8 cellular contexts compared by ENCODE assay signal in genomic region chr18:69636529-69637301, GRCh38.
A peak's percentile ranks its signal among the peaks of the same experiment; 100 is the strongest.
DNase-seq lines count a peak whose midpoint lies in the region; ATAC-seq, FAIRE-seq and TF ChIP-seq lines count a peak whose summit lies in the region.

No MANE protein-coding gene starts in this region.

- in situ Hi-C loops in GM12878 (cut with MboI) = loop anchor here (10.0 kb wide), 1 partner anchor 458 kb away; no protein-coding TSS in a partner anchor

- H3K4me3 ChIP-seq in GM12878 (no peak overlapping the region), upper lobe of right lung (no peak overlapping the region), adrenal gland (no peak overlapping the region)

- no peak overlapping the region for H2AFZ ChIP-seq in GM12878 (ENCODE audit: control insufficient read depth, low read depth, low read length)

- WGBS in GM12878 (ENCODE audit: insufficient coverage, insufficient replicate concordance, low lambda C conversion rate, missing lambda C conversion rate) = 23% methylated on average over 6 of the region's 6 CpGs
- 85 to 91% (median 89%) methylated on average over 6 of the region's 6 CpGs for WGBS in adrenal gland, 4 donors

- TF ChIP-seq POLR2A in GM12878 (IDR thresholded peaks at IDR 0.05; ENCODE audit: low read depth, low read length) = no peak
- TF ChIP-seq POLR2A in adrenal gland (IDR thresholded peaks at IDR 0.05) = no peak

- no peaks in the 10 kb centered on the region for H4K20me1 ChIP-seq in GM12878 (ENCODE audit: control insufficient read depth, insufficient read depth)

- TF ChIP-seq CTCF in GM12878 (IDR thresholded peaks at IDR 0.05 in 2 of 3, conservative IDR thresholded peaks at IDR 0.05 in 1 of 3; ENCODE audit: control insufficient read depth in 2 of 3, extremely low read depth in 1 of 3, insufficient read depth in 1 of 3, low read depth in 3 of 3, low read length in 3 of 3) (peak; percentile 41 to 48 (median 45)), upper lobe of right lung (IDR thresholded peaks at IDR 0.05) (peak; percentile 14), adrenal gland (IDR thresholded peaks at IDR 0.05) (no peak)

- intact Hi-C loops in GM12878 (cut with micrococcal nuclease; ENCODE audit: unreplicated experiment) (loop anchor here (2.0 to 10.0 kb wide), 3 partner anchors 436 to 818 kb away; no protein-coding TSS in a partner anchor), upper lobe of right lung (cut with DNase I) (no loop called here), adrenal gland (cut with DNase I) (no loop called here)

- H3K9ac ChIP-seq in GM12878 (ENCODE audit: control insufficient read depth, insufficient read depth, low read length) = no peak overlapping the region

- TF ChIP-seq RAD21 in GM12878 (IDR thresholded peaks at IDR 0.05; ENCODE audit: insufficient read depth, low read depth, low read length) = peak; percentile 80

- TF ChIP-seq EP300 in GM12878 (IDR thresholded peaks at IDR 0.05; ENCODE audit: borderline replicate concordance in 1 of 2, control insufficient read depth in 1 of 2, low read depth in 2 of 2, low read length in 2 of 2) = no peak

- no peaks in the 10 kb centered on the region for H3K4me1 ChIP-seq in GM12878 (ENCODE audit: control insufficient read depth, insufficient read depth, low read length)
- no peaks in the 10 kb centered on the region for H3K4me1 ChIP-seq in upper lobe of right lung
- no peaks in the 10 kb centered on the region for H3K4me1 ChIP-seq in adrenal gland (replicated peaks in 1 of 2)

- FAIRE-seq in GM12878 (lab: Jason Lieb, UNC) = no peak

- H3K27me3 ChIP-seq in GM12878 (replicated peaks in 1 of 2; ENCODE audit: control insufficient read depth in 2 of 2, insufficient read depth in 2 of 2, low read length in 1 of 2) = no peaks in the 10 kb centered on the region
- H3K27me3 ChIP-seq in upper lobe of right lung = no peaks in the 10 kb centered on the region
- H3K27me3 ChIP-seq in adrenal gland = no peaks in the 10 kb centered on the region

- peak; percentile 9 for DNase-seq in stimulated activated CD4-positive, alpha-beta T cell treated with anti-CD3 and anti-CD28 coated beads, Interleukin-12 subunit alpha, Interleukin-12 subunit beta, amount 100 ng/mL, for 4 hours
- DNase-seq in stimulated activated CD4-positive, alpha-beta T cell treated with anti-CD3 and anti-CD28 coated beads, Interleukin-2, amount 100 ng/mL, for 48 hours = no peak
- DNase-seq in GM12878 (ENCODE audit: low read depth, low spot score) (no peak), upper lobe of right lung (no peak), adrenal gland (no peak), midbrain (lab: John Stamatoyannopoulos, UW) (no peak), NCI-H2171 (lab: John Stamatoyannopoulos, UW) (no peak)

- no peaks in the 10 kb centered on the region for H3K9me3 ChIP-seq in GM12878 (replicated peaks; ENCODE audit: control insufficient read depth, insufficient read depth, low read length)
- H3K9me3 ChIP-seq in upper lobe of right lung = no peaks in the 10 kb centered on the region
- no peaks in the 10 kb centered on the region for H3K9me3 ChIP-seq in adrenal gland (replicated peaks in 1 of 3)

- peak; percentile 65 for ATAC-seq in HG03175 (IDR thresholded peaks at IDR 0.05; ENCODE audit: unreplicated experiment)
- peak; percentile 95 for ATAC-seq in GM12878
- no peak for ATAC-seq in upper lobe of right lung

- RAD21 ChIA-PET in GM12878 (lab: Charles Lee; ENCODE audit: unreplicated experiment) = interaction anchor here (0.6 to 1.4 kb wide), 3 partner anchors 446 to 451 kb away, joined by 3 to 7 read pairs (median 5); no protein-coding TSS in a partner anchor

- BruUV-seq in GM12878 (replicated peaks; lab: Mats Ljungman, UMichigan) = no TSS peak

- POLR2A ChIA-PET in GM12878 (lab: Charles Lee) = no interaction called here

- CTCF ChIA-PET in GM12878 (lab: Yijun Ruan, JAX) = interaction anchor here (0.9 to 3.6 kb wide), 7 partner anchors 196 to 818 kb away, joined by 3 to 25 read pairs (median 4); no protein-coding TSS in a partner anchor

- no peaks in the 10 kb centered on the region for H3K79me2 ChIP-seq in GM12878 (ENCODE audit: control insufficient read depth, insufficient read depth, low read length)

- H3K27ac ChIP-seq in GM12878 (ENCODE audit: control insufficient read depth, insufficient read depth) (no peak overlapping the region), upper lobe of right lung (no peak overlapping the region), adrenal gland (no peak overlapping the region)

- H3K4me2 ChIP-seq in GM12878 (ENCODE audit: control insufficient read depth, insufficient read depth) = no peak overlapping the region

- SMC1A ChIA-PET in GM12878 (lab: Charles Lee; ENCODE audit: uncharacterized antibody, unreplicated experiment) = interaction anchor here (0.7 to 2.6 kb wide), 6 partner anchors 13 to 460 kb away, joined by 3 to 11 read pairs (median 3); no protein-coding TSS in a partner anchor

- no peaks in the 10 kb centered on the region for H3K36me3 ChIP-seq in GM12878 (ENCODE audit: control insufficient read depth in 2 of 2, insufficient read depth in 2 of 2, low read length in 1 of 2)
- no peaks in the 10 kb centered on the region for H3K36me3 ChIP-seq in upper lobe of right lung
- no peaks in the 10 kb centered on the region for H3K36me3 ChIP-seq in adrenal gland (replicated peaks in 1 of 2)

TF ChIP-seq in GM12878, 131 proteins besides CTCF, POLR2A, EP300 and RAD21:
- TF ChIP-seq ZNF24 (IDR thresholded peaks at IDR 0.05) (no peak), ZSCAN29 (IDR thresholded peaks at IDR 0.05) (no peak), YY1 (IDR thresholded peaks at IDR 0.05; ENCODE audit: low read depth, low read length) (0 out of 2 replicates have a peak, but pooled peaks have one; percentile 27), IRF4 (IDR thresholded peaks at IDR 0.05; ENCODE audit: low read depth, low read length) (no peak), MTA3 (IDR thresholded peaks at IDR 0.05; ENCODE audit: borderline replicate concordance, low read length) (no peak), BHLHE40 (IDR thresholded peaks at IDR 0.05; ENCODE audit: borderline replicate concordance in 1 of 2, low read depth in 2 of 2, low read length in 1 of 2) (peak in 1 of 2 experiments; percentile 6; a peak in 1 of 4 replicates), SMC3 (IDR thresholded peaks at IDR 0.05; ENCODE audit: borderline replicate concordance, low read length) (peak; percentile 60), LARP7 (IDR thresholded peaks at IDR 0.05) (no peak), E2F8 (IDR thresholded peaks at IDR 0.05; ENCODE audit: low read depth, partially characterized antibody) (no peak), RB1 (IDR thresholded peaks at IDR 0.05; ENCODE audit: borderline replicate concordance) (no peak), BACH1 (IDR thresholded peaks at IDR 0.05; ENCODE audit: borderline replicate concordance) (no peak), PBX3 (IDR thresholded peaks at IDR 0.05; ENCODE audit: insufficient replicate concordance, low read depth, low read length) (no peak), CBX5 (IDR thresholded peaks at IDR 0.05; ENCODE audit: low read depth) (no peak)

Comparison
In these comparisons a context has a peak if more than half of its experiments do, and no peak if none do; other contexts are left out.
1. CTCF ChIP-seq: peak in GM12878 (3 of 3) and upper lobe of right lung (single experiment); none in adrenal gland (0 of 6).